Comparison of ENCODE assay signal across 1 cellular context in genomic region chr3:57100046-57100695, GRCh38.
TF ChIP-seq lines count a peak whose summit lies in the region.

No MANE protein-coding gene starts in this region.

TF ChIP-seq in GM12878, 131 proteins besides CTCF, POLR2A, EP300 and RAD21 (continued from another document):
- TF ChIP-seq YY1 (IDR thresholded peaks at IDR 0.05; ENCODE audit: low read depth, low read length), result 0 out of 2 replicates have a peak, but pooled peaks have one; percentile 31
- TF ChIP-seq BHLHE40 (IDR thresholded peaks at IDR 0.05; ENCODE audit: borderline replicate concordance in 1 of 2, low read depth in 2 of 2, low read length in 1 of 2), result peak; percentile 24 to 56; a peak in 3 of 4 replicates
